In genomic region chr11:18321991-18322711, GRCh38 we compare ENCODE assay signal across 8 cellular contexts.
DNase-seq lines count a peak whose midpoint lies in the region; ATAC-seq and TF ChIP-seq lines count a peak whose summit lies in the region.

Gene GTF2H1, plus strand, starts transcription at chr11:18322567. Its CDS starts 10,508 bp downstream, at chr11:18333075.
Gene HPS5, minus strand, starts transcription at chr11:18322140. Its CDS starts 4,282 bp downstream, at chr11:18317858.

- in situ Hi-C loops in GM18951 (cut with MboI; ENCODE audit: low sequenced_read_pairs, unreplicated experiment): no loop called here

- DNase-seq in AG08395 (ENCODE audit: low spot score) (peak; percentile 99), NCI-H345 (lab: John Stamatoyannopoulos, UW) (peak; percentile 97), inferior parietal cortex (ENCODE audit: extremely low spot score) (peak; percentile 99)
- peak; percentile 84 to 91 (median 88) for DNase-seq in activated CD4-positive, CD25-positive, alpha-beta regulatory T cell (lab: John Stamatoyannopoulos, UW)
- peak; percentile 96 for DNase-seq in central memory CD4-positive, alpha-beta T cell
- DNase-seq in stimulated activated CD4-positive, alpha-beta T cell treated with anti-CD3 and anti-CD28 coated beads, Interleukin-12 subunit alpha, Interleukin-12 subunit beta, amount 100 ng/mL, for 24 hours (ENCODE audit: low read depth in 2 of 2): peak; percentile 86 to 92

- TF ChIP-seq POLR2A in GM18951 (IDR thresholded peaks at IDR 0.05; ENCODE audit: extremely low read depth, insufficient read depth, insufficient read length): peak; percentile 98

- peak; percentile 83 for ATAC-seq in HG03196 (IDR thresholded peaks at IDR 0.05; ENCODE audit: unreplicated experiment)

Comparison
In these comparisons a context has a peak if more than half of its experiments do, and no peak if none do; other contexts are left out.
1. Peak in every context shown above with its lines: DNase-seq and ATAC-seq.